Comparison of ENCODE assay signal across 1 cellular context in genomic region chr3:50611464-50612233, GRCh38.
TF ChIP-seq lines count a peak whose summit lies in the region.

TSS of gene CISH (minus strand) at chr3:50611774. CDS start at chr3:50611650, 124 bp downstream.

TF ChIP-seq in HepG2, 621 proteins besides CTCF, POLR2A, EP300 and RAD21 (continued from another document and continues in another):
- TF ChIP-seq SOX5 (CRISPR knock-in tag; IDR thresholded peaks at IDR 0.05; ENCODE audit: borderline replicate concordance) (peak; percentile 71; the same call in 1 of the 2 replicates), SRSF9 (IDR thresholded peaks at IDR 0.05; ENCODE audit: borderline replicate concordance, insufficient read depth, low read depth, low read length, poor library complexity, severe bottlenecking) (no peak), SMC3 (IDR thresholded peaks at IDR 0.05; ENCODE audit: low read length) (no peak), HNRNPL (IDR thresholded peaks at IDR 0.05; ENCODE audit: low read depth, low read length) (no peak), ZNF883 (CRISPR knock-in tag; IDR thresholded peaks at IDR 0.05; ENCODE audit: not compliant biosample characterization) (peak; percentile 91), ZNF280D (CRISPR knock-in tag; IDR thresholded peaks at IDR 0.05) (no peak), RARG (CRISPR knock-in tag; IDR thresholded peaks at IDR 0.05; ENCODE audit: low read depth) (no peak), FOXA1 (IDR thresholded peaks at IDR 0.05) (no peak), FOXA1 (CRISPR knock-in tag; IDR thresholded peaks at IDR 0.05) (no peak), ZNF414 (CRISPR knock-in tag; IDR thresholded peaks at IDR 0.05) (no peak), SRSF1 (optimal IDR thresholded peaks at IDR 0.05; ENCODE audit: low read depth, low read length) (no peak), YY1 (IDR thresholded peaks at IDR 0.05; ENCODE audit: insufficient read depth, insufficient replicate concordance, low read depth, low read length) (no peak), STAT6 (CRISPR knock-in tag; IDR thresholded peaks at IDR 0.05; ENCODE audit: borderline replicate concordance) (0 out of 2 replicates have a peak, but pooled peaks have one; percentile 43), ZNF510 (CRISPR knock-in tag; IDR thresholded peaks at IDR 0.05; ENCODE audit: low read depth) (peak; percentile 90; the same call in 1 of the 2 replicates), KLF16 (CRISPR knock-in tag; IDR thresholded peaks at IDR 0.05) (peak; percentile 85 to 86; a peak in 3 of 4 replicates), FIP1L1 (IDR thresholded peaks at IDR 0.05; ENCODE audit: borderline replicate concordance, insufficient read depth, low read depth, low read length) (no peak), SMAD9 (CRISPR knock-in tag; IDR thresholded peaks at IDR 0.05) (0 out of 2 replicates have a peak, but pooled peaks have one; percentile 87), ZNF468 (CRISPR knock-in tag; IDR thresholded peaks at IDR 0.05) (no peak), BHLHE40 (IDR thresholded peaks at IDR 0.05; ENCODE audit: low read length) (no peak), CSRNP1 (CRISPR knock-in tag; IDR thresholded peaks at IDR 0.05) (peak; percentile 95), ZNF350 (CRISPR knock-in tag; IDR thresholded peaks at IDR 0.05; ENCODE audit: borderline replicate concordance, low read depth) (peak; percentile 76), ZNF749 (CRISPR knock-in tag; IDR thresholded peaks at IDR 0.05; ENCODE audit: borderline replicate concordance) (peak; percentile 88), ZNF747 (CRISPR knock-in tag; IDR thresholded peaks at IDR 0.05; ENCODE audit: borderline replicate concordance) (peak; percentile 97), NFE2L1 (CRISPR knock-in tag; IDR thresholded peaks at IDR 0.05; ENCODE audit: borderline replicate concordance) (peak; percentile 85; the same call in 1 of the 2 replicates), ZSCAN5A (CRISPR knock-in tag; IDR thresholded peaks at IDR 0.05; ENCODE audit: borderline replicate concordance) (no peak), MYNN (CRISPR knock-in tag; IDR thresholded peaks at IDR 0.05; ENCODE audit: low read depth) (no peak), AKAP8 (CRISPR knock-in tag; IDR thresholded peaks at IDR 0.05) (no peak; the same call in 1 of the 2 replicates), TBX3 (IDR thresholded peaks at IDR 0.05; ENCODE audit: borderline replicate concordance) (no peak), RCOR2 (CRISPR knock-in tag; IDR thresholded peaks at IDR 0.05) (0 out of 2 replicates have a peak, but pooled peaks have one; percentile 37), PRDM4 (CRISPR knock-in tag; IDR thresholded peaks at IDR 0.05; ENCODE audit: borderline replicate concordance) (no peak; the same call in 1 of the 2 replicates), ZNF746 (CRISPR knock-in tag; IDR thresholded peaks at IDR 0.05) (peak; percentile 86), ZNF263 (CRISPR knock-in tag; IDR thresholded peaks at IDR 0.05) (0 out of 2 replicates have a peak, but pooled peaks have one; percentile 55), BORCS8-MEF2B (CRISPR knock-in tag; IDR thresholded peaks at IDR 0.05) (peak; percentile 80; the same call in 1 of the 2 replicates), TFDP2 (CRISPR knock-in tag; IDR thresholded peaks at IDR 0.05) (peak; percentile 82), ZNF737 (CRISPR knock-in tag; IDR thresholded peaks at IDR 0.05; ENCODE audit: borderline replicate concordance) (no peak), ZNF580 (CRISPR knock-in tag; IDR thresholded peaks at IDR 0.05; ENCODE audit: borderline replicate concordance, low read depth) (no peak), PBX2 (CRISPR knock-in tag; IDR thresholded peaks at IDR 0.05) (no peak), JARID2 (CRISPR knock-in tag; IDR thresholded peaks at IDR 0.05; ENCODE audit: insufficient replicate concordance) (no peak), AKNA (CRISPR knock-in tag; IDR thresholded peaks at IDR 0.05; ENCODE audit: borderline replicate concordance) (no peak), MIER2 (CRISPR knock-in tag; IDR thresholded peaks at IDR 0.05) (no peak), ZNF816 (CRISPR knock-in tag; IDR thresholded peaks at IDR 0.05; ENCODE audit: borderline replicate concordance) (peak; percentile 95; the same call in 1 of the 2 replicates)
